8 cellular contexts compared by ENCODE assay signal in genomic region chr15:22838292-22839042, GRCh38. TPM values are rescaled to one million over a fixed set of nuclear protein-coding genes. Genes with fewer than 3 reads are reported as not detected.
DNase-seq lines count a peak whose midpoint lies in the region; ATAC-seq and TF ChIP-seq lines count a peak whose summit lies in the region.

Gene NIPA2 (plus strand): TSS chr15:22838666. CDS start chr15:22851732, 13,066 bp downstream.

- no peaks in the 10 kb centered on the region for H3K27me3 ChIP-seq in parathyroid adenoma (ENCODE audit: control insufficient read depth, insufficient read depth, low read length)
- no peaks in the 10 kb centered on the region for H3K27me3 ChIP-seq in tibial nerve

- ATAC-seq in HG02763 (IDR thresholded peaks at IDR 0.05; ENCODE audit: unreplicated experiment), result peak; percentile 85
- ATAC-seq in activated naive CD8-positive, alpha-beta T cell treated with anti-CD3 and anti-CD28 coated beads, Interleukin-2, amount 50 U/mL, for 24 hours, result peak; percentile 96
- ATAC-seq in Right ventricle myocardium superior (ENCODE audit: poor library complexity), result peak; percentile 99

- H3K9me3 ChIP-seq in parathyroid adenoma (ENCODE audit: control insufficient read depth, low read length) (no peaks in the 10 kb centered on the region), tibial nerve (no peaks in the 10 kb centered on the region)

- H3K4me3 Mint-ChIP-seq in activated naive CD8-positive, alpha-beta T cell treated with anti-CD3 and anti-CD28 coated beads, Interleukin-2, amount 50 U/mL, for 24 hours, result peak within 1 kb of the TSS; percentile 87

- H3K27ac ChIP-seq in parathyroid adenoma (peak within 1 kb of the TSS; percentile 91), tibial nerve (peak within 1 kb of the TSS; percentile 76 to 95 (median 94))

- WGBS in tibial nerve, 2 donors, result 0% methylated on average over 12 to 69 of the region's 83 CpGs

- no peaks in the 10 kb centered on the region for H3K27me3 Mint-ChIP-seq in activated naive CD8-positive, alpha-beta T cell treated with anti-CD3 and anti-CD28 coated beads, Interleukin-2, amount 50 U/mL, for 24 hours

- peak within 1 kb of the TSS; percentile 67 for H3K9ac ChIP-seq in parathyroid adenoma

- H3K36me3 Mint-ChIP-seq in activated naive CD8-positive, alpha-beta T cell treated with anti-CD3 and anti-CD28 coated beads, Interleukin-2, amount 50 U/mL, for 24 hours (ENCODE audit: low read depth), result peaks cover 21% of the 10 kb centered on the region

- peaks cover 32% of the 10 kb centered on the region for H3K4me1 Mint-ChIP-seq in activated naive CD8-positive, alpha-beta T cell treated with anti-CD3 and anti-CD28 coated beads, Interleukin-2, amount 50 U/mL, for 24 hours

- H3K4me1 ChIP-seq in parathyroid adenoma (no peaks in the 10 kb centered on the region), tibial nerve (peaks cover 0 to 31% (median 14%) of the 10 kb centered on the region in 4 donors)

- TF ChIP-seq CTCF in GM12865 (IDR thresholded peaks at IDR 0.05; ENCODE audit: insufficient read depth, low read depth, low read length, missing control alignments) (no peak), parathyroid adenoma (IDR thresholded peaks at IDR 0.05) (no peak), tibial nerve (IDR thresholded peaks at IDR 0.05) (peak in 2 of 5 experiments; percentile 35 to 47)

- peak within 1 kb of the TSS; percentile 92 for H3K27ac Mint-ChIP-seq in activated naive CD8-positive, alpha-beta T cell treated with anti-CD3 and anti-CD28 coated beads, Interleukin-2, amount 50 U/mL, for 24 hours

- H3K4me2 ChIP-seq in parathyroid adenoma (ENCODE audit: low read length), result peak within 1 kb of the TSS; percentile 79

- intact Hi-C loops in Right ventricle myocardium superior (cut with DNase I), result no loop called here

- H3K36me3 ChIP-seq in parathyroid adenoma (ENCODE audit: control insufficient read depth, insufficient read depth, low read length) (no peaks in the 10 kb centered on the region), tibial nerve (peaks cover 0 to 19% (median 0%) of the 10 kb centered on the region in 3 donors)

- H3K4me3 ChIP-seq in GM12865 (ENCODE audit: low read depth, low read length) (peak within 1 kb of the TSS; percentile 86), parathyroid adenoma (ENCODE audit: low read depth, low read length) (peak within 1 kb of the TSS; percentile 78), tibial nerve (peak within 1 kb of the TSS; percentile 71 to 97 (median 85))

- TF ChIP-seq POLR2A in tibial nerve (IDR thresholded peaks at IDR 0.05), result peak; percentile 70 to 84

- peak; percentile 90 to 96 for TF ChIP-seq EP300 in tibial nerve (IDR thresholded peaks at IDR 0.05)

- H2AFZ ChIP-seq in parathyroid adenoma, result peak within 1 kb of the TSS; percentile 82

- peak; percentile 99 for DNase-seq in GM12865 (ENCODE audit: low read depth)
- peak; percentile 90 for DNase-seq in NCI-H1417 treated with DMSO at 0.1 percent for 48 hours (lab: John Stamatoyannopoulos, UW)
- peak; percentile 94 for DNase-seq in SW480 (ENCODE audit: low spot score)
- peak; percentile 99 for DNase-seq in activated naive CD8-positive, alpha-beta T cell treated with anti-CD3 and anti-CD28 coated beads, Interleukin-2, amount 50 U/mL, for 24 hours
- DNase-seq in Right ventricle myocardium superior, result peak; percentile 99
- DNase-seq in tibial nerve (ENCODE audit: low spot score in 2 of 2), result peak; percentile 95 to 97

- no peaks in the 10 kb centered on the region for H3K9me3 Mint-ChIP-seq in activated naive CD8-positive, alpha-beta T cell treated with anti-CD3 and anti-CD28 coated beads, Interleukin-2, amount 50 U/mL, for 24 hours

- H3K79me2 ChIP-seq in parathyroid adenoma, result peaks cover 13% of the 10 kb centered on the region

RNA-seq across cellular contexts. Expression of gene NIPA2, which starts in this region (rescaled TPM):
- total RNA-seq in Right ventricle myocardium superior (19.2 TPM), tibial nerve (10 to 100 TPM; 33.2 to 66.9 (median 52.7) TPM)

Comparison
In these comparisons a context has a peak if more than half of its experiments do, and no peak if none do; other contexts are left out.
1. Peak in every context shown above with its lines: DNase-seq, ATAC-seq, H3K4me3 ChIP-seq and H3K27ac ChIP-seq.